Comparison of ENCODE assay signal across 8 cellular contexts in the genomic region with DNA sequence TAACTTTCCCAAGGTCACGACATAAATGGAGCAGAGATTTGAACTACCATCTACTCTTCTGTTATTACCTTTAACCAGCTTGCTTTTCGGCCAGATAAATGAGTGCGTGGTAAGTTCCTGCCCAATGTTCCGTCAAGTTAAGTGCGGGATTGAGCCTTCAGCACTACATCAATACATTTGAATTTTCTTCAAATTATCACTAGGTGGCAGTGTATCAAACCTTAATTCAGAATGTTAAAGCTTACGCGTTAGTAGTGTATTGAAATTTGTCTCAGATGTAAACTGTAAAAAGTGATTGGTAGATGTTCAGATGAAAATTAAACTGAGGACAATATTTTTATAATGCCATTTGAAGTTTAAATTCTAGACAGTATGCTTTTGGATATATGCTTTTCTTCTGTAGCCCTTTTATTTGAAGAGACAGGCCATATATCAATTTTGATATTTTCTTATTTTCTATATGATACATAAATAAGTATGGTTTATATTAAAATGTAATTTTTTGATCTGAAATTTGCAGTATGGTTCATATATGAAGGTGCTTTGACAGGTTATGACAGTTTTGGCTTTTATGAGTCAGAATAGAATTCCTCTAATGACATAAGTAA.
DNase-seq lines count a peak whose midpoint lies in the region; ATAC-seq and TF ChIP-seq lines count a peak whose summit lies in the region.

No MANE protein-coding gene starts in this region.

- intact Hi-C loops in PC-3 (cut with micrococcal nuclease), result loop anchor here (1.0 to 10.0 kb wide), 4 partner anchors 509 to 957 kb away; no protein-coding TSS in a partner anchor

- CTCF ChIA-PET in PC-3 (lab: Charles Lee), result interaction anchor here (0.6 to 1.1 kb wide), 3 partner anchors 17 to 961 kb away, joined by 3 to 7 read pairs (median 4); no protein-coding TSS in a partner anchor

- ATAC-seq in GM18520 (IDR thresholded peaks at IDR 0.05; ENCODE audit: unreplicated experiment), result peak; percentile 67
- peak; percentile 78 for ATAC-seq in PC-3

- H3K27me3 ChIP-seq in PC-3 (ENCODE audit: low read length) (peaks cover 73% of the 10 kb centered on the region), osteoblast (ENCODE audit: insufficient read depth, low read length) (no peaks in the 10 kb centered on the region)

- no peak overlapping the region for H3K4me2 ChIP-seq in PC-3 (ENCODE audit: low read length)
- no peak overlapping the region for H3K4me2 ChIP-seq in osteoblast (ENCODE audit: insufficient read depth, low read length)

- H2AFZ ChIP-seq in PC-3 (ENCODE audit: low read length) (no peak overlapping the region), osteoblast (ENCODE audit: low read length) (no peak overlapping the region)

- TF ChIP-seq CTCF in AG09309 (IDR thresholded peaks at IDR 0.05; ENCODE audit: control insufficient read depth, insufficient read depth, low read depth, low read length, missing control alignments) (peak; percentile 27), PC-3 (conservative IDR thresholded peaks at IDR 0.05; ENCODE audit: low read depth, low read length) (peak; percentile 73), epithelial cell of proximal tubule (conservative IDR thresholded peaks at IDR 0.05; ENCODE audit: low read depth, low read length) (peak; percentile 54), osteoblast (IDR thresholded peaks at IDR 0.05; ENCODE audit: extremely low read depth, low read depth, low read length) (peak; percentile 48)

- H3K9ac ChIP-seq in PC-3 (ENCODE audit: low read length), result no peak overlapping the region

- H3K79me2 ChIP-seq in PC-3 (ENCODE audit: low read length) (no peaks in the 10 kb centered on the region), osteoblast (ENCODE audit: insufficient read depth, low read length) (no peaks in the 10 kb centered on the region)

- H3K27ac ChIP-seq in PC-3 (ENCODE audit: low read length), result no peak overlapping the region
- no peak overlapping the region for H3K27ac ChIP-seq in osteoblast (ENCODE audit: low read depth, low read length)

- no TSS peak for BruUV-seq in PC-3 (replicated peaks; lab: Mats Ljungman, UMichigan)

- H3K36me3 ChIP-seq in PC-3 (ENCODE audit: low read depth, low read length), result no peaks in the 10 kb centered on the region
- H3K36me3 ChIP-seq in osteoblast (ENCODE audit: insufficient read depth, low read length), result no peaks in the 10 kb centered on the region

- H3K4me1 ChIP-seq in PC-3 (ENCODE audit: insufficient read depth, low read length), result no peaks in the 10 kb centered on the region
- no peaks in the 10 kb centered on the region for H3K4me1 ChIP-seq in osteoblast (ENCODE audit: insufficient read depth, low read length)

- H3F3A ChIP-seq in PC-3 (ENCODE audit: low read length, unreplicated experiment), result no peaks in the 10 kb centered on the region

- POLR2A ChIA-PET in PC-3 (lab: Charles Lee; ENCODE audit: unreplicated experiment), result no interaction called here

- H3K4me3 ChIP-seq in AG09309 (ENCODE audit: control insufficient read depth, low read depth, low read length), result no peak overlapping the region
- no peak overlapping the region for H3K4me3 ChIP-seq in PC-3 (ENCODE audit: low read length)
- no peak overlapping the region for H3K4me3 ChIP-seq in epithelial cell of proximal tubule (ENCODE audit: low read depth, low read length)
- no peak overlapping the region for H3K4me3 ChIP-seq in osteoblast (ENCODE audit: insufficient read depth, low read length)

- DNase-seq in AG09309 (ENCODE audit: low read depth), result peak; percentile 2
- DNase-seq in HT-29 (ENCODE audit: low spot score), result peak; percentile 65
- peak; percentile 69 for DNase-seq in PC-3
- DNase-seq in epithelial cell of proximal tubule (ENCODE audit: low read depth), result peak; percentile 6
- peak; percentile 47 for DNase-seq in osteoblast (ENCODE audit: insufficient read length, low spot score, missing footprints)
- no peak for DNase-seq in effector CD8-positive, alpha-beta T cell (lab: John Stamatoyannopoulos, UW)
- no peak for DNase-seq in activated CD4-positive, alpha-beta T cell treated with anti-CD3 and anti-CD28 coated beads for 48 hours

- H3K9me2 ChIP-seq in PC-3 (replicated peaks; ENCODE audit: low read length), result no peaks in the 10 kb centered on the region

- H4K20me1 ChIP-seq in PC-3 (ENCODE audit: low read length), result no peaks in the 10 kb centered on the region
- no peaks in the 10 kb centered on the region for H4K20me1 ChIP-seq in osteoblast (ENCODE audit: insufficient read depth, low read length)

- H3K9me3 ChIP-seq in PC-3 (ENCODE audit: low read length), result no peaks in the 10 kb centered on the region
- no peaks in the 10 kb centered on the region for H3K9me3 ChIP-seq in osteoblast (ENCODE audit: low read depth, low read length)

Comparison
In these comparisons a context has a peak if more than half of its experiments do, and no peak if none do; other contexts are left out.
1. DNase-seq: peak in AG09309 (single experiment), HT-29 (single experiment), PC-3 (single experiment), epithelial cell of proximal tubule (single experiment) and osteoblast (single experiment); none in effector CD8-positive, alpha-beta T cell (single experiment) and activated CD4-positive, alpha-beta T cell treated with anti-CD3 and anti-CD28 coated beads for 48 hours (single experiment).
2. Peak in every context shown above with its lines, with median percentiles within 50 percentile points of each other: CTCF ChIP-seq.